ENCODE assay signal across 8 cellular contexts in the genomic region with DNA sequence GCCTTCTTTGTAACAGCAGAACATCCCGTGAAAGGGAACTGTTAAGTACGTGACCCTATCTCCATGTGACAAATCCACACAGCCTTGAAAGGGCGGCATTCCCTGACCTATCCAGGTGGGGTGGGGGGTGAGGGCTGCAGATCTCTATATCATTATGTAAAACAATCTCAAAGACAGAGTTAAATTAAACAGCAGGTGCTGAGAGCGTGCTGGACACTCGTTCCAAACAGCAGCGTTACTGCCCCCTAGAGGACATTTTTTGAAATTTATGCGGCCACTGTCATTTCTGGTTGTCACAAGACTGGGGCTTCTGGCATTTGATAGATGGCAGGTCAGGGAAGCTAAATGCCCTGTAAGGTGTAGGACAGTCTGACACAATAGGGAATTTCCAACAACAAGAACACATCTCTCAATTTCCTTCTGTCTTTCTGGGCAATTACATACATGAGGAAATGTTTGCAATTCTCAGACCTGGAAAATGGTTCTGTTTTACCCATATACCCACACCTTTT. TPM values are rescaled to one million over a fixed set of nuclear protein-coding genes. Genes with fewer than 3 reads are reported as not detected.
DNase-seq lines count a peak whose midpoint lies in the region; ATAC-seq and TF ChIP-seq lines count a peak whose summit lies in the region.

No MANE protein-coding gene starts in this region.

- no peaks in the 10 kb centered on the region for H3K36me3 Mint-ChIP-seq in activated naive CD4-positive, alpha-beta T cell treated with anti-CD3 and anti-CD28 coated beads for 36 hours (ENCODE audit: low read depth)

- H3K9me3 ChIP-seq in ovary = no peaks in the 10 kb centered on the region

- H3K4me1 ChIP-seq in ovary (ENCODE audit: insufficient read depth) = peaks cover 1% of the 10 kb centered on the region

- no peak for TF ChIP-seq EP300 in ovary (IDR thresholded peaks at IDR 0.05)

- H3K36me3 ChIP-seq in ovary = no peaks in the 10 kb centered on the region

- TF ChIP-seq POLR2A in NB4 (IDR thresholded peaks at IDR 0.05; ENCODE audit: extremely low read depth, insufficient read length) (no peak), ovary (IDR thresholded peaks at IDR 0.05) (no peak)

- no peak overlapping the region for H3K27ac ChIP-seq in ovary

- CTCF ChIA-PET in activated naive CD4-positive, alpha-beta T cell treated with anti-CD3 and anti-CD28 coated beads for 36 hours (lab: Charles Lee) = interaction anchor here (0.6 to 5.0 kb wide), 25 partner anchors 10 to 193 kb away, joined by 3 to 64 read pairs (median 4); a partner anchor contains a TSS

- intact Hi-C loops in activated naive CD4-positive, alpha-beta T cell treated with anti-CD3 and anti-CD28 coated beads for 36 hours (cut with micrococcal nuclease) = loop anchor here (1.0 kb wide), 2 partner anchors 121 to 128 kb away; no protein-coding TSS in a partner anchor
- intact Hi-C loops in ovary (cut with DNase I) = loop anchor here in 2 of 4 donors (2.0 to 5.0 kb wide), 2 partner anchors 119 to 121 kb away; no protein-coding TSS in a partner anchor

- H3K9me3 Mint-ChIP-seq in activated naive CD4-positive, alpha-beta T cell treated with anti-CD3 and anti-CD28 coated beads for 36 hours = no peaks in the 10 kb centered on the region

- no peaks in the 10 kb centered on the region for H3K27me3 ChIP-seq in ovary

- 0 to 1% (median 1%) methylated on average over 7 of the region's 7 CpGs for WGBS in ovary, 3 donors

- DNase-seq in EL = peak; percentile 70
- peak; percentile 87 for DNase-seq in NB4 (ENCODE audit: low read depth)
- peak; percentile 91 for DNase-seq in SK-N-DZ (ENCODE audit: low spot score)
- peak; percentile 87 for DNase-seq in activated naive CD4-positive, alpha-beta T cell treated with anti-CD3 and anti-CD28 coated beads for 36 hours
- peak; percentile 73 for DNase-seq in germinal center (ENCODE audit: low spot score)
- DNase-seq in ovary = peak in 3 of 5 donors; percentile 47 to 75 (median 56)

- no peaks in the 10 kb centered on the region for H3K27me3 Mint-ChIP-seq in activated naive CD4-positive, alpha-beta T cell treated with anti-CD3 and anti-CD28 coated beads for 36 hours (ENCODE audit: low read depth)

- no peak overlapping the region for H3K4me3 Mint-ChIP-seq in activated naive CD4-positive, alpha-beta T cell treated with anti-CD3 and anti-CD28 coated beads for 36 hours

- ATAC-seq in HG03045 (IDR thresholded peaks at IDR 0.05; ENCODE audit: unreplicated experiment) = no peak
- no peak for ATAC-seq in HG03139 (IDR thresholded peaks at IDR 0.05; ENCODE audit: unreplicated experiment)

- TF ChIP-seq CTCF in NB4 (IDR thresholded peaks at IDR 0.05; ENCODE audit: low read depth, low read length) (peak; percentile 77), ovary (IDR thresholded peaks at IDR 0.05) (peak; percentile 65 to 80 (median 69))

- H3K4me3 ChIP-seq in NB4 (ENCODE audit: low read depth, low read length) (no peak overlapping the region), ovary (no peak overlapping the region)

- no peak overlapping the region for H3K27ac Mint-ChIP-seq in activated naive CD4-positive, alpha-beta T cell treated with anti-CD3 and anti-CD28 coated beads for 36 hours

- H3K4me1 Mint-ChIP-seq in activated naive CD4-positive, alpha-beta T cell treated with anti-CD3 and anti-CD28 coated beads for 36 hours (ENCODE audit: low read depth) = peaks cover 14% of the 10 kb centered on the region

RNA-seq across cellular contexts. Expression of a gene that starts 6.7 kb away (rescaled TPM):
- polyA plus RNA-seq in SK-N-DZ (2014; cell fraction: cytosol; rRNA removed) = 174 and 211 TPM in 2 replicates
- 298 and 413 TPM in 2 replicates for polyA plus RNA-seq in SK-N-DZ (2014; cell fraction: nucleus; rRNA removed)
- total RNA-seq in activated naive CD4-positive, alpha-beta T cell treated with anti-CD3 and anti-CD28 coated beads for 36 hours = 100 to 1,000 TPM; 146 to 149 TPM
- 100 to 1,000 TPM in 1 of 7 donors, 10 to 100 TPM in 6; 47.7 to 111 (median 64.0) TPM for total RNA-seq in ovary
- polyA plus RNA-seq in ovary = 10 to 100 TPM; 15.9 to 46.1 TPM

RNA-seq across cellular contexts. Expression of a gene that starts 13.8 kb away (rescaled TPM):
- 85.7 and 87.8 TPM in 2 replicates for polyA plus RNA-seq in SK-N-DZ (2014; cell fraction: cytosol; rRNA removed)
- polyA plus RNA-seq in SK-N-DZ (2014; cell fraction: nucleus; rRNA removed) = 83.0 and 119 TPM in 2 replicates
- 10 to 100 TPM; 47.1 to 50.5 TPM for total RNA-seq in activated naive CD4-positive, alpha-beta T cell treated with anti-CD3 and anti-CD28 coated beads for 36 hours
- 100 to 1,000 TPM in 4 of 7 donors, 10 to 100 TPM in 3; 79.7 to 173 (median 112) TPM for total RNA-seq in ovary
- 10 to 100 TPM; 70.6 to 86.5 TPM for polyA plus RNA-seq in ovary

RNA-seq across cellular contexts. Expression of a gene that starts 22.9 kb away (rescaled TPM):
- 69.8 TPM in 2 replicates for polyA plus RNA-seq in SK-N-DZ (2014; cell fraction: cytosol; rRNA removed)
- 158 and 175 TPM in 2 replicates for polyA plus RNA-seq in SK-N-DZ (2014; cell fraction: nucleus; rRNA removed)
- under 1 TPM in 1 of 2 experiments, not detected in 1; 0.17 TPM for total RNA-seq in activated naive CD4-positive, alpha-beta T cell treated with anti-CD3 and anti-CD28 coated beads for 36 hours
- 1 to 10 TPM in 3 of 7 donors, under 1 TPM in 4; 0.24 to 5.4 (median 0.69) TPM for total RNA-seq in ovary
- 1 to 10 TPM; 1.9 to 2.1 TPM for polyA plus RNA-seq in ovary

RNA-seq across cellular contexts. Expression of a gene that starts 32.3 kb away (rescaled TPM):
- 56.5 and 58.8 TPM in 2 replicates for polyA plus RNA-seq in SK-N-DZ (2014; cell fraction: cytosol; rRNA removed)
- 32.7 and 44.7 TPM in 2 replicates for polyA plus RNA-seq in SK-N-DZ (2014; cell fraction: nucleus; rRNA removed)
- under 1 TPM; 0.12 to 0.21 TPM for total RNA-seq in activated naive CD4-positive, alpha-beta T cell treated with anti-CD3 and anti-CD28 coated beads for 36 hours
- total RNA-seq in ovary = 10 to 100 TPM in 6 of 7 donors, 1 to 10 TPM in 1; 8.5 to 23.7 (median 11.5) TPM
- polyA plus RNA-seq in ovary = 1 to 10 TPM in 1 of 2 donors, under 1 TPM in 1; 0.17 to 3.6 TPM

RNA-seq across cellular contexts. Expression of a gene that starts 58.1 kb away (rescaled TPM):
- 4.4 and 7.4 TPM in 2 replicates for polyA plus RNA-seq in SK-N-DZ (2014; cell fraction: cytosol; rRNA removed)
- 8.1 and 19.5 TPM in 2 replicates for polyA plus RNA-seq in SK-N-DZ (2014; cell fraction: nucleus; rRNA removed)
- 1 to 10 TPM in 1 of 2 experiments, under 1 TPM in 1; 0.31 to 1.1 TPM for total RNA-seq in activated naive CD4-positive, alpha-beta T cell treated with anti-CD3 and anti-CD28 coated beads for 36 hours
- 1 to 10 TPM in 6 of 7 donors, under 1 TPM in 1; 0.60 to 5.2 (median 2.2) TPM for total RNA-seq in ovary
- polyA plus RNA-seq in ovary = 1 to 10 TPM in 1 of 2 donors, under 1 TPM in 1; 0.88 to 1.6 TPM
